ENCODE assay signal across 10 cellular contexts in genomic region chr9:129343697-129344375, GRCh38.
DNase-seq lines count a peak whose midpoint lies in the region; ATAC-seq, FAIRE-seq and TF ChIP-seq lines count a peak whose summit lies in the region.
"Had no signal": no experiment of that assay in that cellular context is flagged by ENCODE, and none has a peak within 500 bp of the region (broad histone marks: within the 10 kb centered on the region; RNA-seq: fewer than 3 reads in every experiment).

No MANE protein-coding gene starts in this region.

- 0 out of 5 replicates have a peak, but pooled peaks of 1 of the 2 experiments have one; percentile 14 for TF ChIP-seq EP300 in A549 (IDR thresholded peaks at IDR 0.05)

- ATAC-seq in A549 (peak; percentile 8 to 62; a peak in 4 of 6 replicates), HG03521 (IDR thresholded peaks at IDR 0.05; ENCODE audit: unreplicated experiment) (no peak), HG03565 (IDR thresholded peaks at IDR 0.05; ENCODE audit: unreplicated experiment) (no peak)

- H2AFZ ChIP-seq in neuronal stem cell (ENCODE audit: low read length), result no peak overlapping the region

- no peak for FAIRE-seq in A549 (lab: Jason Lieb, UNC)
- no peak for FAIRE-seq in kidney (lab: Jason Lieb, UNC)

- TF ChIP-seq POLR2A in A549 (IDR thresholded peaks at IDR 0.05; ENCODE audit: low read length), result no peak

- peak overlapping the region; percentile 86 for H3K18ac ChIP-seq in neuronal stem cell (ENCODE audit: low read length)

- H4K8ac ChIP-seq in neuronal stem cell (ENCODE audit: low read depth, low read length), result no peak overlapping the region

- 56% methylated on average over 19 of the region's 20 CpGs for WGBS in A549 (ENCODE audit: missing lambda C conversion rate)
- no CpG with 5 or more reads among the region's 20 CpGs for WGBS in neuronal stem cell (ENCODE audit: extremely low coverage in 2 of 2, insufficient read length in 2 of 2, insufficient replicate concordance in 1 of 2), 2 donors

- H4K91ac ChIP-seq in neuronal stem cell (ENCODE audit: low read depth, low read length, poor library complexity), result no peak overlapping the region

- no peak overlapping the region for H2BK120ac ChIP-seq in neuronal stem cell (ENCODE audit: low read depth, low read length)

- peak overlapping the region; percentile 69 to 99 for H3K27ac ChIP-seq in A549
- peak overlapping the region; percentile 40 for H3K27ac ChIP-seq in RWPE1
- H3K27ac ChIP-seq in neuronal stem cell (replicated peaks; ENCODE audit: low read length), result no peak overlapping the region
- peak overlapping the region in 1 of 2 donors; percentile 29 for H3K27ac ChIP-seq in kidney (ENCODE audit: low read depth in 2 of 2, low read length in 2 of 2)
- H3K27ac ChIP-seq in WERI-Rb-1, result no peak overlapping the region

- H3K9me3 ChIP-seq in A549 (no peaks in the 10 kb centered on the region), neuronal stem cell (replicated peaks in 1 of 2; ENCODE audit: control insufficient read depth in 2 of 2, insufficient read depth in 1 of 2, low read depth in 1 of 2, low read length in 2 of 2) (no peaks in the 10 kb centered on the region), kidney (ENCODE audit: control insufficient read depth in 1 of 2, low read length in 2 of 2) (no peaks in the 10 kb centered on the region), WERI-Rb-1 (ENCODE audit: severe bottlenecking) (peaks cover 2% of the 10 kb centered on the region)

- TF ChIP-seq CTCF in A549 (IDR thresholded peaks at IDR 0.05) (no peak), RWPE1 (conservative IDR thresholded peaks at IDR 0.05; ENCODE audit: low read depth) (no peak), kidney (IDR thresholded peaks at IDR 0.05; ENCODE audit: borderline replicate concordance, extremely low read depth, insufficient read depth) (no peak), WERI-Rb-1 (IDR thresholded peaks at IDR 0.05; ENCODE audit: low read depth, low read length) (no peak)

- H3K36me3 ChIP-seq in neuronal stem cell (replicated peaks in 1 of 2; ENCODE audit: control insufficient read depth in 2 of 2, insufficient read depth in 2 of 2, low read length in 2 of 2) (no peaks in the 10 kb centered on the region), kidney (ENCODE audit: control insufficient read depth in 1 of 2, insufficient read depth in 2 of 2, low read length in 2 of 2) (no peaks in the 10 kb centered on the region), WERI-Rb-1 (no peaks in the 10 kb centered on the region)

- no peak overlapping the region for H2AK5ac ChIP-seq in neuronal stem cell (ENCODE audit: low read depth, low read length)

- H2BK12ac ChIP-seq in neuronal stem cell (ENCODE audit: low read length), result no peak overlapping the region

- no peak overlapping the region for H2BK15ac ChIP-seq in neuronal stem cell (ENCODE audit: low read length)

- peaks cover 38% of the 10 kb centered on the region for H3K4me1 ChIP-seq in A549
- peaks cover 16% of the 10 kb centered on the region in 2 donors for H3K4me1 ChIP-seq in neuronal stem cell (ENCODE audit: control insufficient read depth in 2 of 2, insufficient read depth in 1 of 2, low read depth in 1 of 2, low read length in 2 of 2)
- peaks cover 0 to 5% of the 10 kb centered on the region in 2 donors for H3K4me1 ChIP-seq in kidney (ENCODE audit: control insufficient read depth in 1 of 2, insufficient read depth in 1 of 2, low read depth in 1 of 2, low read length in 2 of 2)

- peak overlapping the region; percentile 10; the same call in 2 of the 3 replicates for H3K4me2 ChIP-seq in A549
- H3K4me2 ChIP-seq in neuronal stem cell (ENCODE audit: insufficient read depth, low read length, poor library complexity, severe bottlenecking), result no peak overlapping the region
- H3K4me2 ChIP-seq: smooth muscle cell had no signal

- DNase-seq in A549 (ENCODE audit: low read depth in 1 of 2, low spot score in 1 of 2), result peak in 1 of 2 experiments; percentile 62
- DNase-seq in RWPE1 (ENCODE audit: low spot score), result no peak
- DNase-seq in head of caudate nucleus, result peak in 36 of 42 donors; percentile 26 to 86 (median 52)
- no peak for DNase-seq in neuronal stem cell (ENCODE audit: low spot score)
- DNase-seq in kidney, result no peak
- no peak for DNase-seq in WERI-Rb-1
- DNase-seq: stimulated activated naive CD4-positive, alpha-beta T cell treated with Interleukin-2 at 50 U/mL for 16 hours had no signal

- intact Hi-C loops in head of caudate nucleus (cut with DNase I) (no loop called here), kidney (cut with DNase I) (no loop called here)

- H3K27me3 ChIP-seq in neuronal stem cell (ENCODE audit: control insufficient read depth in 3 of 3, insufficient read depth in 3 of 3, low read depth in 1 of 3, low read length in 3 of 3) (no peaks in the 10 kb centered on the region), WERI-Rb-1 (ENCODE audit: insufficient read depth, low read depth, severe bottlenecking) (no peaks in the 10 kb centered on the region)

- POLR2A ChIA-PET in A549 (lab: Yijun Ruan, JAX), result interaction anchor here (1.5 kb wide), 1 partner anchor 166 kb away, joined by 7 read pairs; the partner anchor contains the start of gene IER5L
- POLR2A ChIA-PET in RWPE1 (lab: Yijun Ruan, JAX; ENCODE audit: low non-redundant PET), result interaction anchor here (1.0 kb wide), 1 partner anchor 166 kb away, joined by 3 read pairs; no protein-coding TSS in a partner anchor

- no peak overlapping the region for H3K4ac ChIP-seq in neuronal stem cell (ENCODE audit: low read length)

- no peaks in the 10 kb centered on the region for H3K79me1 ChIP-seq in neuronal stem cell (ENCODE audit: low read depth, low read length)

- no peak overlapping the region for H3K4me3 ChIP-seq in A549
- peak overlapping the region in 1 of 2 donors; percentile 34 for H3K4me3 ChIP-seq in neuronal stem cell (ENCODE audit: low read length in 2 of 2)
- H3K4me3 ChIP-seq in kidney (ENCODE audit: low read length in 2 of 2), result no peak overlapping the region
- no peak overlapping the region for H3K4me3 ChIP-seq in WERI-Rb-1 (ENCODE audit: low read depth, low read length)
- H3K4me3 ChIP-seq: smooth muscle cell had no signal

- H3K14ac ChIP-seq in neuronal stem cell (ENCODE audit: low read length), result no peak overlapping the region

- H3K23ac ChIP-seq in neuronal stem cell (ENCODE audit: low read depth, low read length, poor library complexity), result peak overlapping the region; percentile 56

- H2BK5ac ChIP-seq in neuronal stem cell (ENCODE audit: low read length), result no peak overlapping the region

- no peak; a peak in 1 of 5 replicates for TF ChIP-seq RAD21 in A549 (conservative IDR thresholded peaks at IDR 0.05 in 1 of 2, IDR thresholded peaks at IDR 0.05 in 1 of 2)

- CTCF ChIA-PET in A549 (lab: Yijun Ruan, JAX), result interaction anchor here (1.3 to 1.8 kb wide), 5 partner anchors 9 to 170 kb away, joined by 3 to 5 read pairs (median 4); no protein-coding TSS in a partner anchor
- CTCF ChIA-PET in RWPE1 (lab: Yijun Ruan, JAX), result interaction anchor here (0.7 kb wide), 1 partner anchor 202 kb away, joined by 3 read pairs; no protein-coding TSS in a partner anchor

- H3K9ac ChIP-seq in neuronal stem cell (ENCODE audit: low read depth, low read length, poor library complexity), result no peak overlapping the region
- H3K9ac ChIP-seq in kidney (ENCODE audit: low read length in 2 of 2), result no peak overlapping the region

TF ChIP-seq in A549, 52 proteins besides CTCF, POLR2A, EP300 and RAD21:
- no peak for TF ChIP-seq EHMT2 (IDR thresholded peaks at IDR 0.05; ENCODE audit: low read depth)
- TF ChIP-seq CEBPB (IDR thresholded peaks at IDR 0.05), result peak in 1 of 2 experiments; percentile 84; a peak in 3 of 4 replicates

Comparison
In these comparisons a context has a peak if more than half of its experiments do, and no peak if none do; other contexts are left out.
1. ATAC-seq: peak in A549 (2 of 2); none in HG03521 (single experiment) and HG03565 (single experiment).
2. DNase-seq: peak in head of caudate nucleus (36 of 42); none in RWPE1 (single experiment), neuronal stem cell (single experiment), kidney (single experiment) and WERI-Rb-1 (single experiment).
3. H3K27ac ChIP-seq: peak in A549 (2 of 2) and RWPE1 (single experiment); none in neuronal stem cell (single experiment) and WERI-Rb-1 (single experiment).